Comparison of ENCODE assay signal across 8 cellular contexts in the genomic region with DNA sequence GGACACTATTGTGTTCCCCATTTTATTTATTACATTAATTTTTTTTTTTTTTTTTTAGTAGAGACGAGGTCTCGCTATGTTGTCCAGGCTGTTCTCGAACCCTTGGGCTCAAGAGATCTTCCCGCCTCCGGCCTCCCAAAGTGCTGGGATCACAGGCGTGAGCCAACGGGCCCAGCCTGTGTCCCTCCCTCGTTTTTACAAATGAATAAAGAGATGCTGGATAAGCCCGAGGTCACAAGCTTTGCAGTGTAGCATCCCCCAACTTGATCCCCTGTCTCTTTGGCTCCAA. TPM values are rescaled to one million over a fixed set of nuclear protein-coding genes. Genes with fewer than 3 reads are reported as not detected.
A peak's percentile ranks its signal among the peaks of the same experiment; 100 is the strongest.
DNase-seq lines count a peak whose midpoint lies in the region; ATAC-seq, FAIRE-seq and TF ChIP-seq lines count a peak whose summit lies in the region.

No MANE protein-coding gene starts in this region.

- no peaks in the 10 kb centered on the region for H3K9me3 Mint-ChIP-seq in CD4-positive, alpha-beta T cell

- H3K9me2 ChIP-seq in OCI-LY7 (ENCODE audit: insufficient read depth, low read length) = no peaks in the 10 kb centered on the region

- H4K20me1 ChIP-seq in OCI-LY7 (ENCODE audit: insufficient read depth, low read length) (no peaks in the 10 kb centered on the region), endothelial cell of umbilical vein (replicated peaks; ENCODE audit: control insufficient read depth, extremely low read depth, insufficient read depth, low read length) (no peaks in the 10 kb centered on the region)

- H2AK5ac ChIP-seq in neuronal stem cell (ENCODE audit: low read depth, low read length) = no peak overlapping the region

- H3K4me3 ChIP-seq in OCI-LY7 (ENCODE audit: low read depth, low read length, poor library complexity, severe bottlenecking) (peak overlapping the region; percentile 93), endothelial cell of umbilical vein (replicated peaks in 1 of 3; ENCODE audit: insufficient read depth in 1 of 3, low read depth in 1 of 3, low read length in 3 of 3) (peak overlapping the region; percentile 37 to 64 (median 56)), neuronal stem cell (ENCODE audit: low read length in 2 of 2) (peak overlapping the region; percentile 84 to 90)

- H3K4ac ChIP-seq in neuronal stem cell (ENCODE audit: low read length) = no peak overlapping the region

- H3K4me1 ChIP-seq in OCI-LY7 (ENCODE audit: insufficient read depth, low read length, poor library complexity, severe bottlenecking) = peaks cover 35% of the 10 kb centered on the region
- peaks cover 51% of the 10 kb centered on the region for H3K4me1 ChIP-seq in endothelial cell of umbilical vein (ENCODE audit: control insufficient read depth, extremely low read depth, insufficient read depth, low read length)
- peaks cover 21 to 39% of the 10 kb centered on the region in 2 donors for H3K4me1 ChIP-seq in neuronal stem cell (ENCODE audit: control insufficient read depth in 2 of 2, insufficient read depth in 1 of 2, low read depth in 1 of 2, low read length in 2 of 2)

- TF ChIP-seq CTCF in CD4-positive, alpha-beta T cell (IDR thresholded peaks at IDR 0.05) = no peak
- TF ChIP-seq CTCF in OCI-LY7 (conservative IDR thresholded peaks at IDR 0.05; ENCODE audit: low read length) = no peak
- no peak for TF ChIP-seq CTCF in endothelial cell of umbilical vein (IDR thresholded peaks at IDR 0.05; ENCODE audit: extremely low read depth in 1 of 2, insufficient read depth in 1 of 2, low read depth in 1 of 2, low read length in 2 of 2)

- no peak overlapping the region for H2BK120ac ChIP-seq in neuronal stem cell (ENCODE audit: low read depth, low read length)

- no peak overlapping the region for H2BK12ac ChIP-seq in neuronal stem cell (ENCODE audit: low read length)

- no peak for DNase-seq in CD4-positive, alpha-beta T cell
- DNase-seq in OCI-LY7 (ENCODE audit: low spot score) (no peak), endothelial cell of umbilical vein (ENCODE audit: low read depth, low spot score) (no peak), neuronal stem cell (ENCODE audit: low spot score) (no peak), NCI-H345 treated with DMSO at 0.1 percent for 48 hours (lab: John Stamatoyannopoulos, UW; ENCODE audit: unreplicated experiment) (no peak), pons (ENCODE audit: low spot score) (no peak)

- H3K18ac ChIP-seq in neuronal stem cell (ENCODE audit: low read length) = no peak overlapping the region

- no peak overlapping the region for H2BK15ac ChIP-seq in neuronal stem cell (ENCODE audit: low read length)

- WGBS in neuronal stem cell (ENCODE audit: extremely low coverage in 2 of 2, insufficient read length in 2 of 2, insufficient replicate concordance in 1 of 2), 2 donors = no CpG with 5 or more reads among the region's 9 CpGs

- peak overlapping the region; percentile 74 for H3K27ac ChIP-seq in CD4-positive, alpha-beta T cell (ENCODE audit: low read depth, low read length)
- H3K27ac ChIP-seq in OCI-LY7 (ENCODE audit: low read depth, low read length, poor library complexity, severe bottlenecking) (peak overlapping the region; percentile 75), endothelial cell of umbilical vein (ENCODE audit: insufficient read depth, low read depth, low read length) (peak overlapping the region; percentile 61), neuronal stem cell (replicated peaks; ENCODE audit: low read length) (no peak overlapping the region)

- H3K9ac ChIP-seq in endothelial cell of umbilical vein (replicated peaks; ENCODE audit: extremely low read depth, insufficient read depth, low read length) = peak overlapping the region; percentile 66
- no peak overlapping the region for H3K9ac ChIP-seq in neuronal stem cell (ENCODE audit: low read depth, low read length, poor library complexity)

- H3K27me3 ChIP-seq in CD4-positive, alpha-beta T cell (ENCODE audit: control insufficient read depth, insufficient read depth, low read length) = no peaks in the 10 kb centered on the region
- H3K27me3 ChIP-seq in endothelial cell of umbilical vein (ENCODE audit: control insufficient read depth in 2 of 2, insufficient read depth in 2 of 2, low read length in 2 of 2) = no peaks in the 10 kb centered on the region
- H3K27me3 ChIP-seq in neuronal stem cell (ENCODE audit: control insufficient read depth in 3 of 3, insufficient read depth in 3 of 3, low read depth in 1 of 3, low read length in 3 of 3) = no peaks in the 10 kb centered on the region

- H3K4me3 Mint-ChIP-seq in CD4-positive, alpha-beta T cell = peak overlapping the region; percentile 93

- POLR2A ChIA-PET in CD4-positive, alpha-beta T cell (lab: Charles Lee) = interaction anchor here (3.2 to 6.0 kb wide), 5 partner anchors 10 to 137 kb away, joined by 27 to 112 read pairs (median 76); a partner anchor contains a TSS
- POLR2A ChIA-PET in OCI-LY7 (lab: Charles Lee) = interaction anchor here (0.6 to 5.5 kb wide), 7 partner anchors 10 to 193 kb away, joined by 3 to 48 read pairs (median 7); no protein-coding TSS in a partner anchor
- POLR2A ChIA-PET in endothelial cell of umbilical vein (lab: Charles Lee) = interaction anchor here (1.6 kb wide), 1 partner anchor 31 kb away, joined by 5 read pairs; no protein-coding TSS in a partner anchor

- intact Hi-C loops in CD4-positive, alpha-beta T cell (cut with DNase I, micrococcal nuclease) = loop anchor here (1.0 to 10.0 kb wide), 7 partner anchors 28 to 1158 kb away; a partner anchor contains a TSS
- intact Hi-C loops in OCI-LY7 (cut with micrococcal nuclease; ENCODE audit: unreplicated experiment) = loop anchor here (10.0 kb wide), 2 partner anchors 1040 to 1160 kb away; a partner anchor contains a TSS
- intact Hi-C loops in endothelial cell of umbilical vein (cut with micrococcal nuclease) = loop anchor here (10.0 kb wide), 2 partner anchors 180 to 1040 kb away; a partner anchor contains a TSS

- peaks cover 55% of the 10 kb centered on the region for H3K4me1 Mint-ChIP-seq in CD4-positive, alpha-beta T cell (ENCODE audit: low read depth)

- H3K36me3 ChIP-seq in OCI-LY7 (ENCODE audit: insufficient read depth, low read length) (peaks cover 47% of the 10 kb centered on the region), endothelial cell of umbilical vein (ENCODE audit: control insufficient read depth in 2 of 2, extremely low read depth in 1 of 2, insufficient read depth in 2 of 2, low read length in 2 of 2) (peaks cover 0 to 7% of the 10 kb centered on the region in 2 experiments), neuronal stem cell (replicated peaks in 1 of 2; ENCODE audit: control insufficient read depth in 2 of 2, insufficient read depth in 2 of 2, low read length in 2 of 2) (peaks cover 1 to 18% of the 10 kb centered on the region in 2 donors)

- H3K27ac Mint-ChIP-seq in CD4-positive, alpha-beta T cell = peak overlapping the region; percentile 98

- no peaks in the 10 kb centered on the region for H3K9me3 ChIP-seq in CD4-positive, alpha-beta T cell (ENCODE audit: control insufficient read depth, low read length)
- H3K9me3 ChIP-seq in OCI-LY7 (ENCODE audit: low read length) (no peaks in the 10 kb centered on the region), endothelial cell of umbilical vein (replicated peaks; ENCODE audit: control insufficient read depth, insufficient read depth, low read length) (no peaks in the 10 kb centered on the region), neuronal stem cell (replicated peaks in 1 of 2; ENCODE audit: control insufficient read depth in 2 of 2, insufficient read depth in 1 of 2, low read depth in 1 of 2, low read length in 2 of 2) (no peaks in the 10 kb centered on the region)

- H3K79me2 ChIP-seq in OCI-LY7 (ENCODE audit: insufficient read depth, low read depth, low read length) (peaks cover 45% of the 10 kb centered on the region; the same call in 1 of the 2 replicates), endothelial cell of umbilical vein (ENCODE audit: control insufficient read depth, insufficient read depth, low read length) (peaks cover 2% of the 10 kb centered on the region)

- CTCF ChIA-PET in CD4-positive, alpha-beta T cell (lab: Charles Lee) = interaction anchor here (1.5 to 6.1 kb wide), 6 partner anchors 11 to 137 kb away, joined by 3 to 63 read pairs (median 9); a partner anchor contains a TSS
- CTCF ChIA-PET in OCI-LY7 (lab: Charles Lee; ENCODE audit: unreplicated experiment) (interaction anchor here (1.5 to 2.1 kb wide), 2 partner anchors 34 to 137 kb away, joined by 5 read pairs; no protein-coding TSS in a partner anchor), endothelial cell of umbilical vein (lab: Charles Lee) (interaction anchor here (0.9 to 4.9 kb wide), 10 partner anchors 9 to 162 kb away, joined by 3 to 58 read pairs (median 22); a partner anchor contains a TSS)

- no TSS peak for BruUV-seq in OCI-LY7 (replicated peaks; lab: Mats Ljungman, UMichigan)
- BruUV-seq in endothelial cell of umbilical vein (replicated peaks; lab: Mats Ljungman, UMichigan) = no TSS peak

- TF ChIP-seq POLR2A in endothelial cell of umbilical vein (IDR thresholded peaks at IDR 0.05; ENCODE audit: low read depth, low read length) = no peak

- no peak overlapping the region for H4K91ac ChIP-seq in neuronal stem cell (ENCODE audit: low read depth, low read length, poor library complexity)

- no peak overlapping the region for H2BK5ac ChIP-seq in neuronal stem cell (ENCODE audit: low read length)

- no peak overlapping the region for H3K23ac ChIP-seq in neuronal stem cell (ENCODE audit: low read depth, low read length, poor library complexity)

- no peaks in the 10 kb centered on the region for H3K9me1 ChIP-seq in endothelial cell of umbilical vein (replicated peaks; ENCODE audit: control insufficient read depth, extremely low read depth, insufficient read depth, low read length)

- H3K4me2 ChIP-seq in OCI-LY7 (ENCODE audit: low read length) (peak overlapping the region; percentile 99), endothelial cell of umbilical vein (ENCODE audit: insufficient read depth, low read length) (peak overlapping the region; percentile 8), neuronal stem cell (ENCODE audit: insufficient read depth, low read length, poor library complexity, severe bottlenecking) (peak overlapping the region; percentile 73)

- no peaks in the 10 kb centered on the region for H3K27me3 Mint-ChIP-seq in CD4-positive, alpha-beta T cell

- dilution Hi-C loops in endothelial cell of umbilical vein (cut with MboI; ENCODE audit: extremely low pct_ligation_motif_present, low sequenced_read_pairs) = no loop called here

- H2AFZ ChIP-seq in OCI-LY7 (ENCODE audit: low read length) (peak overlapping the region; percentile 85), endothelial cell of umbilical vein (ENCODE audit: low read depth, low read length) (peak overlapping the region; percentile 63), neuronal stem cell (ENCODE audit: low read length) (peak overlapping the region; percentile 81)

- FAIRE-seq in endothelial cell of umbilical vein (lab: Jason Lieb, UNC) = no peak

- H3K14ac ChIP-seq in neuronal stem cell (ENCODE audit: low read length) = no peak overlapping the region

- H3K79me1 ChIP-seq in neuronal stem cell (ENCODE audit: low read depth, low read length) = peaks cover 2% of the 10 kb centered on the region

- no peak for ATAC-seq in CD4-positive, alpha-beta T cell (ENCODE audit: poor library complexity)
- ATAC-seq in GM19324 (IDR thresholded peaks at IDR 0.05; ENCODE audit: low FRiP score, unreplicated experiment) (no peak), esophagus mucosa (no peak)

- no peak overlapping the region for H4K8ac ChIP-seq in neuronal stem cell (ENCODE audit: low read depth, low read length)

- peaks cover 54% of the 10 kb centered on the region for H3K36me3 Mint-ChIP-seq in CD4-positive, alpha-beta T cell (ENCODE audit: low read depth)

RNA-seq across cellular contexts. Expression of a gene that starts 0.3 kb away (rescaled TPM):
- 10 to 100 TPM; 37.2 to 38.0 TPM for total RNA-seq in CD4-positive, alpha-beta T cell
- total RNA-seq in OCI-LY7 (2014; rRNA removed; shearing (Covaris generic)) = 70.5 and 81.9 TPM in 2 replicates
- 63.6 and 83.2 TPM in 2 replicates for total RNA-seq in OCI-LY7 (2022)
- total RNA-seq in endothelial cell of umbilical vein = 30.3 and 33.9 TPM in 2 replicates
- 41.9 and 55.4 TPM in 2 replicates for polyA plus RNA-seq in endothelial cell of umbilical vein
- polyA plus RNA-seq in endothelial cell of umbilical vein (2011; cell fraction: cytosol; rRNA removed) = 30.6 and 32.7 TPM in 2 replicates
- polyA plus RNA-seq in endothelial cell of umbilical vein (2011; cell fraction: nucleus; rRNA removed) = 20.6 and 21.5 TPM in 2 replicates
- polyA plus RNA-seq in endothelial cell of umbilical vein (2012) = 19.4 and 24.2 TPM in 2 replicates
- polyA minus RNA-seq in endothelial cell of umbilical vein = 10.8 and 20.8 TPM in 2 replicates
- 35.0 TPM for polyA minus RNA-seq in endothelial cell of umbilical vein (2011; cell fraction: cytosol; rRNA and poly(A)+ RNA removed)
- 18.0 and 18.9 TPM in 2 replicates for polyA minus RNA-seq in endothelial cell of umbilical vein (2011; cell fraction: nucleus; rRNA and poly(A)+ RNA removed)
- 14.0 TPM for polyA plus RNA-seq in neuronal stem cell (2013, experiment 1 of 2)
- polyA plus RNA-seq in neuronal stem cell (2013, experiment 2 of 2) = 14.3 TPM
- total RNA-seq in esophagus mucosa = 14.1 TPM

RNA-seq across cellular contexts. Expression of a gene that starts 28.5 kb away (rescaled TPM):
- 10 to 100 TPM; 74.6 to 79.8 TPM for total RNA-seq in CD4-positive, alpha-beta T cell
- total RNA-seq in OCI-LY7 (2014; rRNA removed; shearing (Covaris generic)) = 0.22 and 0.31 TPM in 2 replicates
- 0.11 and 0.18 TPM in 2 replicates for total RNA-seq in OCI-LY7 (2022)
- 22.7 and 28.8 TPM in 2 replicates for total RNA-seq in endothelial cell of umbilical vein
- polyA plus RNA-seq in endothelial cell of umbilical vein = 22.5 and 24.0 TPM in 2 replicates
- polyA plus RNA-seq in endothelial cell of umbilical vein (2011; cell fraction: cytosol; rRNA removed) = 32.7 and 34.4 TPM in 2 replicates
- polyA plus RNA-seq in endothelial cell of umbilical vein (2011; cell fraction: nucleus; rRNA removed) = 45.3 and 46.8 TPM in 2 replicates
- 22.1 and 26.8 TPM in 2 replicates for polyA plus RNA-seq in endothelial cell of umbilical vein (2012)
- polyA minus RNA-seq in endothelial cell of umbilical vein = 38.3 and 59.6 TPM in 2 replicates
- 2.0 TPM for polyA minus RNA-seq in endothelial cell of umbilical vein (2011; cell fraction: cytosol; rRNA and poly(A)+ RNA removed)
- 25.6 and 26.1 TPM in 2 replicates for polyA minus RNA-seq in endothelial cell of umbilical vein (2011; cell fraction: nucleus; rRNA and poly(A)+ RNA removed)
- 2.3 TPM for polyA plus RNA-seq in neuronal stem cell (2013, experiment 1 of 2)
- 2.2 TPM for polyA plus RNA-seq in neuronal stem cell (2013, experiment 2 of 2)
- 19.9 TPM for total RNA-seq in esophagus mucosa

RNA-seq across cellular contexts. Expression of a gene that starts 38.1 kb away (rescaled TPM):
- total RNA-seq in CD4-positive, alpha-beta T cell = 1 to 10 TPM; 4.6 to 4.9 TPM
- 6.9 and 8.0 TPM in 2 replicates for total RNA-seq in OCI-LY7 (2014; rRNA removed; shearing (Covaris generic))
- total RNA-seq in OCI-LY7 (2022) (12.3 and 13.8 TPM in 2 replicates), endothelial cell of umbilical vein (24.4 and 26.9 TPM in 2 replicates), esophagus mucosa (4.8 TPM)
- polyA plus RNA-seq in endothelial cell of umbilical vein = 16.7 and 21.7 TPM in 2 replicates
- 7.9 and 11.9 TPM in 2 replicates for polyA plus RNA-seq in endothelial cell of umbilical vein (2011; cell fraction: cytosol; rRNA removed)
- polyA plus RNA-seq in endothelial cell of umbilical vein (2011; cell fraction: nucleus; rRNA removed) = 54.6 and 61.2 TPM in 2 replicates
- polyA plus RNA-seq in endothelial cell of umbilical vein (2012) = 14.1 and 23.1 TPM in 2 replicates
- 16.5 and 20.9 TPM in 2 replicates for polyA minus RNA-seq in endothelial cell of umbilical vein
- polyA minus RNA-seq in endothelial cell of umbilical vein (2011; cell fraction: cytosol; rRNA and poly(A)+ RNA removed) = 3.4 TPM
- polyA minus RNA-seq in endothelial cell of umbilical vein (2011; cell fraction: nucleus; rRNA and poly(A)+ RNA removed) = 14.1 and 18.8 TPM in 2 replicates
- 9.1 TPM for polyA plus RNA-seq in neuronal stem cell (2013, experiment 1 of 2)
- 9.6 TPM for polyA plus RNA-seq in neuronal stem cell (2013, experiment 2 of 2)

RNA-seq across cellular contexts. Expression of a gene that starts 46.5 kb away (rescaled TPM):
- total RNA-seq in CD4-positive, alpha-beta T cell = not detected
- not detected in 2 replicates for total RNA-seq in OCI-LY7 (2014; rRNA removed; shearing (Covaris generic))
- total RNA-seq in OCI-LY7 (2022) (not detected in 2 replicates), endothelial cell of umbilical vein (not detected in 2 replicates), esophagus mucosa (not detected)
- not detected in 2 replicates for polyA plus RNA-seq in endothelial cell of umbilical vein
- not detected in 2 replicates for polyA plus RNA-seq in endothelial cell of umbilical vein (2011; cell fraction: cytosol; rRNA removed)
- not detected in 2 replicates for polyA plus RNA-seq in endothelial cell of umbilical vein (2011; cell fraction: nucleus; rRNA removed)
- polyA plus RNA-seq in endothelial cell of umbilical vein (2012) = not detected in 2 replicates
- not detected in 2 replicates for polyA minus RNA-seq in endothelial cell of umbilical vein
- polyA minus RNA-seq in endothelial cell of umbilical vein (2011; cell fraction: cytosol; rRNA and poly(A)+ RNA removed) = not detected
- not detected in 2 replicates for polyA minus RNA-seq in endothelial cell of umbilical vein (2011; cell fraction: nucleus; rRNA and poly(A)+ RNA removed)
- not detected for polyA plus RNA-seq in neuronal stem cell (2013, experiment 1 of 2)
- polyA plus RNA-seq in neuronal stem cell (2013, experiment 2 of 2) = not detected

Comparison
In these comparisons a context has a peak if more than half of its experiments do, and no peak if none do; other contexts are left out.
1. H3K4me2 ChIP-seq: peak in every context shown above with its lines; median percentile 99 in OCI-LY7; 73 in neuronal stem cell; 8 in endothelial cell of umbilical vein.
2. RNA of a gene that starts 28.5 kb away (total RNA-seq): 74.6 to 79.8 TPM in CD4-positive, alpha-beta T cell, 22.7 to 28.8 TPM in endothelial cell of umbilical vein and 19.9 TPM in esophagus mucosa (single experiment); 0.11 to 0.31 TPM in OCI-LY7; every median in the first group is over 10 times any median in the second.
3. Peak in every context shown above with its lines, with median percentiles within 50 percentile points of each other: H2AFZ ChIP-seq and H3K4me3 ChIP-seq.